Comparison of ENCODE assay signal across 27 cellular contexts in genomic region chr10:30045961-30046360, GRCh38.
"Had no signal": no experiment of that assay in that cellular context is flagged by ENCODE, and none has a peak within 500 bp of the region (broad histone marks: within the 10 kb centered on the region; RNA-seq: fewer than 3 reads in every experiment).

No MANE protein-coding gene starts in this region.

- H3K4me3 Mint-ChIP-seq: natural killer cell treated with Interleukin-12 subunit alpha and Interleukin-12 subunit beta and Interleukin-15 and Interleukin-18, amount 100 ng/mL, for 72 hours; neural progenitor cell; stimulated activated effector memory CD8-positive, alpha-beta T cell treated with anti-CD3 and anti-CD28 coated beads, Interleukin-12 subunit alpha, Interleukin-12 subunit beta, amount 100 ng/mL, for 72 hours had no signal

- H3K9me3 ChIP-seq: esophagus muscularis mucosa, gastrocnemius medialis, heart right ventricle, pancreas, psoas muscle, right lobe of liver, suprapubic skin, thyroid gland, upper lobe of left lung, uterus had no signal

- H3K9ac ChIP-seq: neural progenitor cell had no signal

- H3K27ac Mint-ChIP-seq: stimulated activated effector memory CD8-positive, alpha-beta T cell treated with anti-CD3 and anti-CD28 coated beads, Interleukin-12 subunit alpha, Interleukin-12 subunit beta, amount 100 ng/mL, for 72 hours had no signal

- H3K36me3 ChIP-seq: neural progenitor cell, pancreas, right lobe of liver, uterus had no signal

- H3K27ac ChIP-seq: coronary artery, epithelial cell of prostate, esophagus muscularis mucosa, gastrocnemius medialis, neural progenitor cell, pancreas, psoas muscle, right lobe of liver, suprapubic skin, uterus had no signal

- H3K9me3 Mint-ChIP-seq: natural killer cell treated with Interleukin-12 subunit alpha and Interleukin-12 subunit beta and Interleukin-15 and Interleukin-18, amount 100 ng/mL, for 72 hours; neural progenitor cell; stimulated activated effector memory CD8-positive, alpha-beta T cell treated with anti-CD3 and anti-CD28 coated beads, Interleukin-12 subunit alpha, Interleukin-12 subunit beta, amount 100 ng/mL, for 72 hours had no signal

- H3K36me3 Mint-ChIP-seq: natural killer cell treated with Interleukin-12 subunit alpha and Interleukin-12 subunit beta and Interleukin-15 and Interleukin-18, amount 100 ng/mL, for 72 hours; neural progenitor cell; stimulated activated effector memory CD8-positive, alpha-beta T cell treated with anti-CD3 and anti-CD28 coated beads, Interleukin-12 subunit alpha, Interleukin-12 subunit beta, amount 100 ng/mL, for 72 hours had no signal

- H2AFZ ChIP-seq: neural progenitor cell had no signal

- H3K4me1 ChIP-seq: pancreas, right lobe of liver, suprapubic skin had no signal

- H3K4me3 ChIP-seq: coronary artery, esophagus muscularis mucosa, gastrocnemius medialis, heart right ventricle, lung, neural progenitor cell, pancreas, psoas muscle, right lobe of liver, suprapubic skin, thyroid gland, upper lobe of left lung, uterus had no signal

- H3K4me2 ChIP-seq: neural progenitor cell had no signal

- H3K27me3 ChIP-seq: esophagus muscularis mucosa, gastrocnemius medialis, neural progenitor cell, pancreas, right lobe of liver, suprapubic skin, thyroid gland, upper lobe of left lung, uterus had no signal

- ATAC-seq: gastrocnemius medialis; heart right ventricle; left ventricle myocardium superior; natural killer cell treated with Interleukin-12 subunit alpha and Interleukin-12 subunit beta and Interleukin-15 and Interleukin-18, amount 100 ng/mL, for 72 hours; pancreas; psoas muscle; stimulated activated effector memory CD8-positive, alpha-beta T cell treated with anti-CD3 and anti-CD28 coated beads, Interleukin-12 subunit alpha, Interleukin-12 subunit beta, amount 100 ng/mL, for 72 hours; stimulated activated naive CD8-positive, alpha-beta T cell treated with anti-CD3 and anti-CD28 coated beads, Interleukin-15, Interleukin-2, amounts not matched to agents 100 U/mL and 50 U/mL, for 24 hours had no signal

- DNase-seq: effector CD8-positive, alpha-beta T cell; gastrocnemius medialis; heart right ventricle; hypothalamus; kidney glomerular epithelial cell; left ventricle myocardium superior; mesenchymal stem cell; midbrain; nucleus accumbens; pancreas; psoas muscle; retina; right lobe of liver; stimulated activated CD4-positive, alpha-beta T cell treated with anti-CD3 and anti-CD28 coated beads, Interleukin-4, amount 100 ng/mL, for 1 hour; stimulated activated CD8-positive, alpha-beta memory T cell treated with anti-CD3 and anti-CD28 coated beads, Interleukin-4, amount 100 ng/mL, for 48 hours; stimulated activated naive CD8-positive, alpha-beta T cell treated with anti-CD3 and anti-CD28 coated beads, Interleukin-15, Interleukin-2, amounts not matched to agents 100 U/mL and 50 U/mL, for 24 hours; thyroid gland; upper lobe of left lung; uterus had no signal
